In the genomic region with DNA sequence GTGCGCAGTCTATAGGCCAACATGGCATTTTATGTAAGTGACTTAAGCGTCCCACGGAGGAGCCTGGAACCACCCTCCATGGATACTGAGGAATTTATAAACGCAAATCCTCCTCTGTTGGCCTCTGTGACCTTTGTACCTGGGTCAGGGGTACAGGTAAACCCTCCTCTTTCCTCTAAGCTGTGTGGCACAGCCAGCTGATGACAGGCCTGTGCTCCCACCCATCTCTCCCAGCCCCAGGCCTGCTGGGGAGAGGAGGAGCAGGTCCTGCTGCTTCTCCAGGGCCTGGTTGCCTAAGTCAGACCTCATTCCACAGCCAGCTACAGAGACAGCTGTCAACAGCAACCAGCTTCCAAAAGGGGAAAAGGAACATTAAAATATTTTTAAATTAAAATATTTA, we compare ENCODE assay signal across 24 cellular contexts. TPM values are rescaled to one million over a fixed set of nuclear protein-coding genes. Genes with fewer than 3 reads are reported as not detected.
DNase-seq lines count a peak whose midpoint lies in the region; ATAC-seq and TF ChIP-seq lines count a peak whose summit lies in the region.
"Had no signal": no experiment of that assay in that cellular context is flagged by ENCODE, and none has a peak within 500 bp of the region (broad histone marks: within the 10 kb centered on the region; RNA-seq: fewer than 3 reads in every experiment).

No MANE protein-coding gene starts in this region.

- 59% methylated on average over 4 of the region's 4 CpGs for WGBS in liver

- peak overlapping the region; percentile 46 for H3K27ac Mint-ChIP-seq in Calu3 (ENCODE audit: unreplicated experiment)
- H3K27ac Mint-ChIP-seq: activated CD8-positive, alpha-beta T cell treated with anti-CD3 and anti-CD28 coated beads for 36 hours had no signal

- H3K4me3 ChIP-seq in RWPE2 (ENCODE audit: severe bottlenecking) (no peak overlapping the region), liver (ENCODE audit: low read depth in 1 of 3, low read length in 3 of 3) (no peak overlapping the region), subcutaneous abdominal adipose tissue (ENCODE audit: low read depth in 1 of 5, low read length in 5 of 5) (no peak overlapping the region)
- H3K4me3 ChIP-seq: body of pancreas, heart right ventricle, PC-9, upper lobe of right lung had no signal

- H3K9me3 ChIP-seq in RWPE2 (ENCODE audit: severe bottlenecking) (no peaks in the 10 kb centered on the region), liver (ENCODE audit: control insufficient read depth in 4 of 4, low read length in 3 of 4) (no peaks in the 10 kb centered on the region), subcutaneous abdominal adipose tissue (ENCODE audit: control insufficient read depth in 5 of 5, low read length in 5 of 5) (no peaks in the 10 kb centered on the region)
- H3K9me3 ChIP-seq: BE2C, body of pancreas, heart right ventricle, upper lobe of right lung had no signal

- TF ChIP-seq CTCF in Calu3 (IDR thresholded peaks at IDR 0.05; ENCODE audit: unreplicated experiment) (no peak), RWPE2 (IDR thresholded peaks at IDR 0.05; ENCODE audit: poor library complexity, severe bottlenecking) (no peak), liver (IDR thresholded peaks at IDR 0.05; ENCODE audit: low read depth, low read length, missing input control) (no peak)

- no peak for TF ChIP-seq RAD21 in liver (IDR thresholded peaks at IDR 0.05)

- H3K36me3 ChIP-seq in RWPE2 (ENCODE audit: low read depth) (peaks cover 80% of the 10 kb centered on the region), liver (ENCODE audit: control insufficient read depth in 4 of 4, insufficient read depth in 3 of 4, low read depth in 1 of 4, low read length in 3 of 4) (peaks cover 2 to 19% (median 18%) of the 10 kb centered on the region in 4 donors), subcutaneous abdominal adipose tissue (ENCODE audit: control insufficient read depth in 5 of 5, insufficient read depth in 5 of 5, low read length in 5 of 5) (peaks cover 3 to 28% (median 25%) of the 10 kb centered on the region in 5 donors)

- H3K9me3 Mint-ChIP-seq in Calu3 (ENCODE audit: low read depth, unreplicated experiment), result no peaks in the 10 kb centered on the region
- H3K9me3 Mint-ChIP-seq: activated CD8-positive, alpha-beta T cell treated with anti-CD3 and anti-CD28 coated beads for 36 hours had no signal

- H3K4me1 ChIP-seq in RWPE2 (ENCODE audit: insufficient read depth, poor library complexity, severe bottlenecking) (peaks cover 9% of the 10 kb centered on the region), liver (ENCODE audit: control insufficient read depth in 4 of 4, insufficient read depth in 4 of 4, low read length in 3 of 4) (peaks cover 7 to 34% (median 19%) of the 10 kb centered on the region in 4 donors), subcutaneous abdominal adipose tissue (ENCODE audit: control insufficient read depth in 5 of 5, insufficient read depth in 5 of 5, low read length in 5 of 5) (peaks cover 9 to 57% (median 50%) of the 10 kb centered on the region in 5 donors)

- H3K27ac ChIP-seq in RWPE2 (ENCODE audit: poor library complexity, severe bottlenecking) (peak overlapping the region; percentile 86), liver (ENCODE audit: low read depth in 1 of 2, low read length in 2 of 2) (no peak overlapping the region), subcutaneous abdominal adipose tissue (ENCODE audit: low read depth, low read length) (peak overlapping the region; percentile 96)
- H3K27ac ChIP-seq: body of pancreas, heart right ventricle, PC-9, upper lobe of right lung had no signal

- no peaks in the 10 kb centered on the region for H3K27me3 Mint-ChIP-seq in Calu3 (ENCODE audit: unreplicated experiment)
- H3K27me3 Mint-ChIP-seq: activated CD8-positive, alpha-beta T cell treated with anti-CD3 and anti-CD28 coated beads for 36 hours had no signal

- no peak overlapping the region for H3K4me3 Mint-ChIP-seq in Calu3 (ENCODE audit: low read depth, unreplicated experiment)
- H3K4me3 Mint-ChIP-seq: activated CD8-positive, alpha-beta T cell treated with anti-CD3 and anti-CD28 coated beads for 36 hours had no signal

- intact Hi-C loops in Calu3 (cut with micrococcal nuclease; ENCODE audit: unreplicated experiment), result no loop called here

- peaks cover 31% of the 10 kb centered on the region for H3K36me3 Mint-ChIP-seq in Calu3 (ENCODE audit: insufficient read depth, unreplicated experiment)

- ATAC-seq in RWPE2 (ENCODE audit: low read depth), result no peak
- ATAC-seq in stimulated activated naive CD8-positive, alpha-beta T cell treated with anti-CD3 and anti-CD28 coated beads, Interleukin-15, Interleukin-2, amounts not matched to agents 100 U/mL and 50 U/mL, for 24 hours, result no peak
- ATAC-seq: activated CD8-positive, alpha-beta T cell treated with anti-CD3 and anti-CD28 coated beads for 36 hours; body of pancreas; heart right ventricle; right cardiac atrium; upper lobe of right lung had no signal

- H3K9ac ChIP-seq in liver (ENCODE audit: low read depth in 1 of 2, low read length in 2 of 2) (no peak overlapping the region), subcutaneous abdominal adipose tissue (ENCODE audit: low read length in 5 of 5) (peak overlapping the region in 1 of 5 donors; percentile 44)

- no TSS peak for BruUV-seq in Calu3 (replicated peaks; lab: Mats Ljungman, UMichigan)

- DNase-seq in Calu3, result no peak
- DNase-seq in RWPE2 (ENCODE audit: low spot score), result no peak
- DNase-seq in AG20443 (ENCODE audit: low spot score), result no peak
- no peak for DNase-seq in stimulated activated naive CD8-positive, alpha-beta T cell treated with anti-CD3 and anti-CD28 coated beads, Interleukin-15, Interleukin-2, amounts not matched to agents 100 U/mL and 50 U/mL, for 24 hours
- DNase-seq in stimulated activated CD4-positive, alpha-beta T cell treated with anti-CD3 and anti-CD28 coated beads, Interleukin-2, amount 100 ng/mL, for 48 hours, result no peak
- DNase-seq: ACHN; activated CD8-positive, alpha-beta memory T cell treated with anti-CD3 and anti-CD28 coated beads, Interleukin-2, amount 50 U/mL, for 48 hours; activated CD8-positive, alpha-beta T cell treated with anti-CD3 and anti-CD28 coated beads for 36 hours; activated naive CD4-positive, alpha-beta T cell treated with anti-CD3 and anti-CD28 coated beads, Interleukin-2, amount 50 U/mL, for 16 hours; BE2C; body of pancreas; DMS53; heart right ventricle; mesendoderm; NCI-H2029; NCI-H524 treated with DMSO at 0.1 percent for 48 hours; NK-92 treated with Interleukin-12 subunit alpha and Interleukin-12 subunit beta, amount 100 ng/mL, for 24 hours; PC-9; right cardiac atrium; SIG-M5; stimulated activated CD4-positive, alpha-beta T cell treated with anti-CD3 and anti-CD28 coated beads, Interleukin-4, amount 100 ng/mL, for 24 hours; upper lobe of right lung had no signal

- H3K27me3 ChIP-seq in RWPE2 (ENCODE audit: insufficient read depth, poor library complexity, severe bottlenecking) (no peaks in the 10 kb centered on the region), liver (ENCODE audit: control insufficient read depth in 4 of 4, insufficient read depth in 4 of 4, low read length in 3 of 4) (no peaks in the 10 kb centered on the region), subcutaneous abdominal adipose tissue (ENCODE audit: control insufficient read depth in 5 of 5, insufficient read depth in 4 of 5, low read length in 5 of 5) (no peaks in the 10 kb centered on the region)
- H3K27me3 ChIP-seq: BE2C, body of pancreas, heart right ventricle, upper lobe of right lung had no signal

- CTCF ChIA-PET in Calu3 (lab: Charles Lee), result interaction anchor here (0.5 to 0.7 kb wide), 2 partner anchors 43 to 1072 kb away, joined by 4 read pairs; no protein-coding TSS in a partner anchor

- peaks cover 9% of the 10 kb centered on the region for H3K4me1 Mint-ChIP-seq in Calu3 (ENCODE audit: low read depth, unreplicated experiment)

TF ChIP-seq in liver, 16 proteins besides CTCF, POLR2A, EP300 and RAD21 (continues in another document):
- TF ChIP-seq SP1 (IDR thresholded peaks at IDR 0.05) (peak; percentile 31), NR2F2 (IDR thresholded peaks at IDR 0.05) (peak; percentile 15), HNF4G (IDR thresholded peaks at IDR 0.05) (peak; percentile 59)
- TF ChIP-seq, protein P1, sequence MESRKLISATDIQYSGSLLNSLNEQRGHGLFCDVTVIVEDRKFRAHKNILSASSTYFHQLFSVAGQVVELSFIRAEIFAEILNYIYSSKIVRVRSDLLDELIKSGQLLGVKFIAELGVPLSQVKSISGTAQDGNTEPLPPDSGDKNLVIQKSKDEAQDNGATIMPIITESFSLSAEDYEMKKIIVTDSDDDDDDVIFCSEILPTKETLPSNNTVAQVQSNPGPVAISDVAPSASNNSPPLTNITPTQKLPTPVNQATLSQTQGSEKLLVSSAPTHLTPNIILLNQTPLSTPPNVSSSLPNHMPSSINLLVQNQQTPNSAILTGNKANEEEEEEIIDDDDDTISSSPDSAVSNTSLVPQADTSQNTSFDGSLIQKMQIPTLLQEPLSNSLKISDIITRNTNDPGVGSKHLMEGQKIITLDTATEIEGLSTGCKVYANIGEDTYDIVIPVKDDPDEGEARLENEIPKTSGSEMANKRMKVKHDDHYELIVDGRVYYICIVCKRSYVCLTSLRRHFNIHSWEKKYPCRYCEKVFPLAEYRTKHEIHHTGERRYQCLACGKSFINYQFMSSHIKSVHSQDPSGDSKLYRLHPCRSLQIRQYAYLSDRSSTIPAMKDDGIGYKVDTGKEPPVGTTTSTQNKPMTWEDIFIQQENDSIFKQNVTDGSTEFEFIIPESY (IDR thresholded peaks at IDR 0.05), result no peak

RNA-seq across cellular contexts. Expression of a gene that starts 5.0 kb away (rescaled TPM):
- total RNA-seq in Calu3 (2022), result 16.9 and 25.6 TPM in 2 replicates
- total RNA-seq in liver, result 1 to 10 TPM; 6.6 to 7.8 TPM
- polyA plus RNA-seq in liver, result 10 to 100 TPM; 16.0 to 22.1 TPM

RNA-seq across cellular contexts. Expression of a gene that starts 31.5 kb away (rescaled TPM):
- total RNA-seq in Calu3 (2022), result 18.1 and 20.2 TPM in 2 replicates
- 1 to 10 TPM; 2.3 to 3.3 TPM for total RNA-seq in liver
- 1 to 10 TPM in 1 of 2 donors, under 1 TPM in 1; 0.72 to 3.3 TPM for polyA plus RNA-seq in liver

RNA-seq across cellular contexts. Expression of a gene that starts 41.6 kb away (rescaled TPM):
- total RNA-seq in Calu3 (2022) (12.6 and 13.0 TPM in 2 replicates), liver (10 to 100 TPM; 12.1 to 17.6 TPM)
- 10 to 100 TPM in 1 of 2 donors, 1 to 10 TPM in 1; 4.4 to 10.2 TPM for polyA plus RNA-seq in liver

RNA-seq across cellular contexts. Expression of a gene that starts 48.7 kb away (rescaled TPM):
- total RNA-seq in Calu3 (2022) (5.5 and 6.2 TPM in 2 replicates), liver (1 to 10 TPM in 1 of 2 donors, under 1 TPM in 1; 0.42 to 2.5 TPM)
- polyA plus RNA-seq in liver, result 1 to 10 TPM; 1.7 to 3.1 TPM

RNA-seq across cellular contexts. Expression of a gene that starts 54.9 kb away (rescaled TPM):
- 28.3 and 30.0 TPM in 2 replicates for total RNA-seq in Calu3 (2022)
- 10 to 100 TPM; 14.6 to 25.9 TPM for total RNA-seq in liver
- polyA plus RNA-seq in liver, result 10 to 100 TPM; 10.2 to 11.6 TPM

Comparison
In these comparisons a context has a peak if more than half of its experiments do, and no peak if none do; other contexts are left out.
1. H3K27ac ChIP-seq: peak in RWPE2 (single experiment) and subcutaneous abdominal adipose tissue (single experiment); none in liver (0 of 2).